8 cellular contexts compared by ENCODE assay signal in genomic region chr17:58632324-58633314, GRCh38. TPM values are rescaled to one million over a fixed set of nuclear protein-coding genes. Genes with fewer than 3 reads are reported as not detected.
A peak's percentile ranks its signal among the peaks of the same experiment; 100 is the strongest.
DNase-seq lines count a peak whose midpoint lies in the region; ATAC-seq and TF ChIP-seq lines count a peak whose summit lies in the region.

No MANE protein-coding gene starts in this region.

- no peaks in the 10 kb centered on the region for H3K36me3 ChIP-seq in SK-N-MC (ENCODE audit: insufficient read depth, low read length)
- no peaks in the 10 kb centered on the region for H3K36me3 ChIP-seq in sigmoid colon

- H3K56ac ChIP-seq in H9 (ENCODE audit: insufficient read length, low read depth, low read length) = no peak overlapping the region

- TF ChIP-seq CTCF in H9 (conservative IDR thresholded peaks at IDR 0.05) (no peak), fibroblast of the aortic adventitia (IDR thresholded peaks at IDR 0.05; ENCODE audit: insufficient read depth, low read length) (no peak), sigmoid colon (IDR thresholded peaks at IDR 0.05) (no peak)

- intact Hi-C loops in sigmoid colon (cut with DNase I) = loop anchor here (1.0 to 10.0 kb wide), 4 partner anchors 26 to 278 kb away; partner anchors contain the start of genes RAD51C, SUPT4H1 and TEX14

- no peaks in the 10 kb centered on the region for H3K23me2 ChIP-seq in H9 (ENCODE audit: insufficient read length, low read depth, low read length, poor library complexity, severe bottlenecking)

- H3K9me3 ChIP-seq in H9 (ENCODE audit: control insufficient read depth, low read depth, low read length) (no peaks in the 10 kb centered on the region), SK-N-MC (ENCODE audit: low read depth, low read length) (no peaks in the 10 kb centered on the region), sigmoid colon (no peaks in the 10 kb centered on the region)

- H3K4me1 ChIP-seq in H9 (ENCODE audit: insufficient read depth, low read length) = no peaks in the 10 kb centered on the region
- H3K4me1 ChIP-seq in sigmoid colon = peaks cover 0 to 11% (median 5%) of the 10 kb centered on the region in 4 donors

- no peaks in the 10 kb centered on the region for H3K79me2 ChIP-seq in H9 (ENCODE audit: insufficient read depth, low read length)

- peak overlapping the region in 1 of 2 experiments; percentile 8; a peak in 1 of 5 replicates for H3K4me3 Mint-ChIP-seq in H9

- no peak overlapping the region for H2AFZ ChIP-seq in H9 (ENCODE audit: low read length)

- no peak overlapping the region for H2AK5ac ChIP-seq in H9 (ENCODE audit: insufficient read length, low read length)

- no peaks in the 10 kb centered on the region for H3K9me3 Mint-ChIP-seq in H9

- 0 out of 2 replicates have a peak overlapping the region, but pooled peaks have one; percentile 63 for H3K14ac ChIP-seq in H9 (ENCODE audit: insufficient read depth, low read length)

- H3K9ac ChIP-seq in H9 (ENCODE audit: extremely low read depth, insufficient read length, low read length) (peak overlapping the region; percentile 70), SK-N-MC (ENCODE audit: insufficient read length) (peak overlapping the region; percentile 82)

- TF ChIP-seq POLR2A in sigmoid colon (IDR thresholded peaks at IDR 0.05) = no peak

- H4K20me1 ChIP-seq in H9 (ENCODE audit: control insufficient read depth, insufficient read depth, insufficient read length) = no peaks in the 10 kb centered on the region

- H2BK12ac ChIP-seq in H9 (ENCODE audit: insufficient read length, low read depth, low read length) = no peak overlapping the region

- peak overlapping the region; percentile 50 for H2BK120ac ChIP-seq in H9 (ENCODE audit: low read depth, low read length, poor library complexity, severe bottlenecking)

- H4K5ac ChIP-seq in H9 (ENCODE audit: insufficient read length, low read depth, low read length) = peak overlapping the region; percentile 92

- no peaks in the 10 kb centered on the region for H3K79me1 ChIP-seq in H9 (ENCODE audit: insufficient read depth, low read depth, low read length, poor library complexity, severe bottlenecking)

- peak overlapping the region; percentile 36 for H3K4me2 ChIP-seq in H9 (ENCODE audit: insufficient read depth, insufficient read length, low read length)

- in situ Hi-C loops in KBM-7 (cut with MboI; ENCODE audit: low pct_unique_long_range_greater_than_20kb, low sequenced_read_pairs) = no loop called here

- no peak overlapping the region for H2BK20ac ChIP-seq in H9 (ENCODE audit: low read depth, low read length, poor library complexity, severe bottlenecking)

- H3K4ac ChIP-seq in H9 (ENCODE audit: low read depth, low read length) = no peak overlapping the region; the same call in 1 of the 2 replicates

- ATAC-seq in HG03354 (IDR thresholded peaks at IDR 0.05; ENCODE audit: poor library complexity, severe bottlenecking, unreplicated experiment) = no peak
- ATAC-seq in HG02571 (IDR thresholded peaks at IDR 0.05; ENCODE audit: unreplicated experiment) = no peak

- no peaks in the 10 kb centered on the region; the same call in 1 of the 2 replicates for H3K27me3 Mint-ChIP-seq in H9 (ENCODE audit: low read depth)

- peak overlapping the region; percentile 38 for H3T11ph ChIP-seq in H9 (ENCODE audit: low read length)

- no peak overlapping the region for H2BK15ac ChIP-seq in H9 (ENCODE audit: low read depth, low read length)

- peaks cover 5 to 7% of the 10 kb centered on the region in 2 experiments; a peak in 2 of 4 replicates for H3K4me1 Mint-ChIP-seq in H9

- peak overlapping the region; percentile 41 for H2BK5ac ChIP-seq in H9 (ENCODE audit: insufficient read length, low read length)

- WGBS in H9 (ENCODE audit: extremely low coverage, insufficient read length, low lambda C conversion rate) = no CpG with 5 or more reads among the region's 20 CpGs
- 74 to 81% methylated on average over 20 of the region's 20 CpGs for WGBS in sigmoid colon, 2 donors

- DNase-seq in H9 (no peak), SK-N-MC (ENCODE audit: low read depth, low spot score) (no peak), fibroblast of the aortic adventitia (ENCODE audit: low read depth) (no peak), sigmoid colon (no peak), KBM-7 (no peak), AML-193 (lab: John Stamatoyannopoulos, UW) (no peak)

- H3K23ac ChIP-seq in H9 (ENCODE audit: insufficient read length, low read depth, low read length) = no peak overlapping the region

- no peaks in the 10 kb centered on the region for H3K27me3 ChIP-seq in H9 (ENCODE audit: insufficient read depth, low read length)
- no peaks in the 10 kb centered on the region for H3K27me3 ChIP-seq in sigmoid colon

- no peak overlapping the region for H4K8ac ChIP-seq in H9 (replicated peaks; ENCODE audit: insufficient read length, low read depth, low read length)

- H3K4me3 ChIP-seq in SK-N-MC (peak overlapping the region; percentile 80), fibroblast of the aortic adventitia (ENCODE audit: low read depth, low read length) (peak overlapping the region; percentile 58), sigmoid colon (peak overlapping the region; percentile 30 to 49 (median 40))

- H3K36me3 Mint-ChIP-seq in H9 (ENCODE audit: insufficient read depth in 1 of 3, low read depth in 3 of 3) = no peaks in the 10 kb centered on the region

- no peak overlapping the region for H4K91ac ChIP-seq in H9 (ENCODE audit: insufficient read length, low read depth, low read length)

- peak overlapping the region in 1 of 3 experiments; percentile 26; a peak in 1 of 7 replicates for H3K27ac Mint-ChIP-seq in H9

- no peak for TF ChIP-seq EP300 in sigmoid colon (IDR thresholded peaks at IDR 0.05)

- H3K18ac ChIP-seq in H9 (ENCODE audit: insufficient read length, low read depth, low read length) = peak overlapping the region; percentile 67

- H3K27ac ChIP-seq in H9 (ENCODE audit: insufficient read length, low read depth, low read length) (peak overlapping the region; percentile 82), SK-N-MC (peak overlapping the region; percentile 97), sigmoid colon (peak overlapping the region; percentile 73 to 88 (median 84))

RNA-seq across cellular contexts. Expression of gene TEX14, which starts 59.2 kb away (rescaled TPM):
- 0.31 and 0.55 TPM in 2 replicates for total RNA-seq in H9 (2021)
- not detected in 2 replicates for total RNA-seq in fibroblast of the aortic adventitia (ENCODE audit: low replicate concordance)
- under 1 TPM; 0.14 to 0.36 (median 0.30) TPM for total RNA-seq in sigmoid colon
- under 1 TPM in 1 of 3 donors, not detected in 2; 0.09 TPM for polyA plus RNA-seq in sigmoid colon

RNA-seq across cellular contexts. Expression of gene RAD51C, which starts 59.8 kb away (rescaled TPM):
- total RNA-seq in H9 (2021) (11.3 and 16.3 TPM in 2 replicates), fibroblast of the aortic adventitia (ENCODE audit: low replicate concordance) (4.3 and 35.2 TPM in 2 replicates), sigmoid colon (10 to 100 TPM; 16.8 to 25.2 (median 19.0) TPM)
- polyA plus RNA-seq in sigmoid colon = 10 to 100 TPM in 1 of 3 donors, 1 to 10 TPM in 2; 6.0 to 20.1 (median 9.0) TPM
